ENCODE assay signal across 21 cellular contexts in genomic region chr3:69441028-69441427, GRCh38.
"Had no signal": no experiment of that assay in that cellular context is flagged by ENCODE, and none has a peak within 500 bp of the region (broad histone marks: within the 10 kb centered on the region; RNA-seq: fewer than 3 reads in every experiment).

No MANE protein-coding gene starts in this region.

- H3K9me3 ChIP-seq: ascending aorta, gastroesophageal sphincter, heart right ventricle, transverse colon, uterus had no signal

- H3K36me3 ChIP-seq: ascending aorta, gastroesophageal sphincter, heart right ventricle, transverse colon, uterus had no signal

- H3K27me3 ChIP-seq: ascending aorta, gastroesophageal sphincter, heart right ventricle, transverse colon, uterus had no signal

- H3K4me3 ChIP-seq: ascending aorta, coronary artery, gastroesophageal sphincter, heart right ventricle, lung, transverse colon, uterus had no signal

- H3K4me1 ChIP-seq: ascending aorta, uterus had no signal

- DNase-seq: activated CD4-positive, alpha-beta T cell treated with anti-CD3 and anti-CD28 coated beads, Interleukin-2, amount 10 ng/mL, durations not matched to agents 24 days and 14 days; activated CD4-positive, CD25-positive, alpha-beta regulatory T cell; activated CD8-positive, alpha-beta memory T cell treated with anti-CD3 and anti-CD28 coated beads, Interleukin-2, amount 50 U/mL, for 4 hours; activated naive CD4-positive, alpha-beta T cell treated with anti-CD3 and anti-CD28 coated beads, Interleukin-2, amount 10 ng/mL, durations not matched to agents 7 days and 5 days; activated T-cell treated with anti-CD3 and anti-CD28 coated beads, Interleukin-2, amount 50 U/mL, for 4 hours; heart right ventricle; immature natural killer cell; left cardiac atrium; occipital lobe; posterior cingulate gyrus; retina; stimulated activated CD4-positive, alpha-beta T cell treated with anti-CD3 and anti-CD28 coated beads, Interleukin-2, amount 100 ng/mL, for 24 hours; stimulated activated naive CD8-positive, alpha-beta T cell treated with anti-CD3 and anti-CD28 coated beads, Interleukin-15, Interleukin-2, amounts not matched to agents 100 U/mL and 50 U/mL, for 24 hours; substantia nigra; T1000; transverse colon; uterus had no signal

- ATAC-seq: activated T-cell treated with anti-CD3 and anti-CD28 coated beads, Interleukin-2, amount 50 U/mL, for 4 hours; gastroesophageal sphincter; heart right ventricle; left cardiac atrium; stimulated activated naive CD8-positive, alpha-beta T cell treated with anti-CD3 and anti-CD28 coated beads, Interleukin-15, Interleukin-2, amounts not matched to agents 100 U/mL and 50 U/mL, for 24 hours had no signal
